24 cellular contexts compared by ENCODE assay signal in genomic region chr17:887842-888214, GRCh38.
DNase-seq lines count a peak whose midpoint lies in the region; ATAC-seq and TF ChIP-seq lines count a peak whose summit lies in the region.
"Had no signal": no experiment of that assay in that cellular context is flagged by ENCODE, and none has a peak within 500 bp of the region (broad histone marks: within the 10 kb centered on the region; RNA-seq: fewer than 3 reads in every experiment).

No MANE protein-coding gene starts in this region.

- no peak overlapping the region for H3K18ac ChIP-seq in H9 (ENCODE audit: insufficient read length, low read depth, low read length)

- no peak overlapping the region for H3K23ac ChIP-seq in H9 (ENCODE audit: insufficient read length, low read depth, low read length)

- H2BK5ac ChIP-seq in H9 (ENCODE audit: insufficient read length, low read length), result no peak overlapping the region

- H2BK20ac ChIP-seq in H9 (ENCODE audit: low read depth, low read length, poor library complexity, severe bottlenecking), result no peak overlapping the region

- ATAC-seq in gastrocnemius medialis, result no peak
- no peak for ATAC-seq in HG02759 (IDR thresholded peaks at IDR 0.05; ENCODE audit: unreplicated experiment)
- no peak for ATAC-seq in GM18870 (IDR thresholded peaks at IDR 0.05; ENCODE audit: unreplicated experiment)
- ATAC-seq: activated T-helper 17 cell treated with anti-CD3 and anti-CD28 coated beads, Interleukin-2, amount 50 U/mL, for 72 hours; GM12878; natural killer cell treated with Interleukin-12 subunit alpha and Interleukin-12 subunit beta and Interleukin-15 and Interleukin-18, amount 100 ng/mL, for 72 hours; T-cell had no signal

- WGBS in H9 (ENCODE audit: extremely low coverage, insufficient read length, low lambda C conversion rate), result no CpG with 5 or more reads among the region's 13 CpGs
- WGBS in spleen, 5 donors, result 77 to 85% (median 82%) methylated on average over 13 of the region's 13 CpGs

- H3K27me3 Mint-ChIP-seq in H9 (ENCODE audit: low read depth) (no peaks in the 10 kb centered on the region), brain (peaks cover 3% of the 10 kb centered on the region)

- H2AFZ ChIP-seq in H9 (ENCODE audit: low read length), result no peak overlapping the region

- no peaks in the 10 kb centered on the region for H3K23me2 ChIP-seq in H9 (ENCODE audit: insufficient read length, low read depth, low read length, poor library complexity, severe bottlenecking)

- H3K9ac ChIP-seq in H9 (ENCODE audit: extremely low read depth, insufficient read length, low read length) (no peak overlapping the region), mucosa of rectum (ENCODE audit: low read depth in 1 of 2, low read length in 2 of 2) (no peak overlapping the region)

- H3K79me1 ChIP-seq in H9 (ENCODE audit: insufficient read depth, low read depth, low read length, poor library complexity, severe bottlenecking), result peaks cover 14% of the 10 kb centered on the region

- H3K27ac Mint-ChIP-seq in H9 (peak overlapping the region in 2 of 3 experiments; percentile 83 to 96; a peak in 5 of 7 replicates), brain (peak overlapping the region in 3 of 5 experiments; percentile 40 to 89 (median 74))
- H3K27ac Mint-ChIP-seq: activated naive CD8-positive, alpha-beta T cell treated with anti-CD3 and anti-CD28 coated beads, Interleukin-2, amount 10 ng/mL, durations not matched to agents 7 days and 5 days; natural killer cell treated with Interleukin-12 subunit alpha and Interleukin-12 subunit beta and Interleukin-15 and Interleukin-18, amount 100 ng/mL, for 72 hours; T-cell had no signal

- H3K4ac ChIP-seq in H9 (ENCODE audit: low read depth, low read length), result no peak overlapping the region

- H3K4me1 ChIP-seq in H9 (ENCODE audit: insufficient read depth, low read length) (peaks cover 5% of the 10 kb centered on the region; the same call in 1 of the 2 replicates), mucosa of rectum (ENCODE audit: control insufficient read depth in 2 of 2, insufficient read depth in 2 of 2, low read length in 2 of 2) (no peaks in the 10 kb centered on the region), gastrocnemius medialis (peaks cover 23 to 26% of the 10 kb centered on the region in 2 donors), spleen (peaks cover 0 to 5% (median 1%) of the 10 kb centered on the region in 6 donors)

- no peak overlapping the region for H2BK120ac ChIP-seq in H9 (ENCODE audit: low read depth, low read length, poor library complexity, severe bottlenecking)

- H3K36me3 ChIP-seq in mucosa of rectum (ENCODE audit: control insufficient read depth in 2 of 2, insufficient read depth in 2 of 2, low read length in 2 of 2), result no peaks in the 10 kb centered on the region
- no peaks in the 10 kb centered on the region for H3K36me3 ChIP-seq in gastrocnemius medialis
- no peaks in the 10 kb centered on the region for H3K36me3 ChIP-seq in spleen
- H3K36me3 ChIP-seq: brain microvascular endothelial cell had no signal

- H3K4me3 ChIP-seq in mucosa of rectum (ENCODE audit: low read length in 2 of 2), result no peak overlapping the region
- no peak overlapping the region for H3K4me3 ChIP-seq in gastrocnemius medialis
- H3K4me3 ChIP-seq in spleen, result no peak overlapping the region
- H3K4me3 ChIP-seq: GM12878 had no signal

- no peaks in the 10 kb centered on the region for H3K9me3 ChIP-seq in H9 (ENCODE audit: control insufficient read depth, low read depth, low read length)
- no peaks in the 10 kb centered on the region for H3K9me3 ChIP-seq in mucosa of rectum (ENCODE audit: control insufficient read depth in 2 of 2, low read length in 2 of 2)
- H3K9me3 ChIP-seq in gastrocnemius medialis, result no peaks in the 10 kb centered on the region
- no peaks in the 10 kb centered on the region for H3K9me3 ChIP-seq in spleen

- H3T11ph ChIP-seq in H9 (ENCODE audit: low read length), result no peak overlapping the region

- no peak overlapping the region for H4K5ac ChIP-seq in H9 (ENCODE audit: insufficient read length, low read depth, low read length)

- H4K91ac ChIP-seq in H9 (ENCODE audit: insufficient read length, low read depth, low read length), result no peak overlapping the region

- H3K4me1 Mint-ChIP-seq in H9 (peaks cover 46 to 47% of the 10 kb centered on the region in 2 experiments), brain (peaks cover 64% of the 10 kb centered on the region)
- H3K4me1 Mint-ChIP-seq: activated T-helper 17 cell treated with anti-CD3 and anti-CD28 coated beads, Interleukin-2, amount 50 U/mL, for 72 hours had no signal

- no peak overlapping the region for H3K4me2 ChIP-seq in H9 (ENCODE audit: insufficient read depth, insufficient read length, low read length)

- H3K4me3 Mint-ChIP-seq in H9, result no peak overlapping the region
- H3K4me3 Mint-ChIP-seq in brain, result no peak overlapping the region
- H3K4me3 Mint-ChIP-seq: activated naive CD8-positive, alpha-beta T cell treated with anti-CD3 and anti-CD28 coated beads, Interleukin-2, amount 10 ng/mL, durations not matched to agents 7 days and 5 days; activated T-helper 17 cell treated with anti-CD3 and anti-CD28 coated beads, Interleukin-2, amount 50 U/mL, for 72 hours; natural killer cell treated with Interleukin-12 subunit alpha and Interleukin-12 subunit beta and Interleukin-15 and Interleukin-18, amount 100 ng/mL, for 72 hours; T-cell had no signal

- TF ChIP-seq POLR2A in gastrocnemius medialis (IDR thresholded peaks at IDR 0.05) (no peak), spleen (IDR thresholded peaks at IDR 0.05) (no peak)

- H3K36me3 Mint-ChIP-seq in H9 (ENCODE audit: insufficient read depth in 1 of 3, low read depth in 3 of 3), result peaks cover 0 to 3% (median 2%) of the 10 kb centered on the region in 3 experiments; a peak in 4 of 7 replicates
- peaks cover 44% of the 10 kb centered on the region for H3K36me3 Mint-ChIP-seq in brain
- H3K36me3 Mint-ChIP-seq: activated naive CD8-positive, alpha-beta T cell treated with anti-CD3 and anti-CD28 coated beads, Interleukin-2, amount 10 ng/mL, durations not matched to agents 7 days and 5 days; natural killer cell treated with Interleukin-12 subunit alpha and Interleukin-12 subunit beta and Interleukin-15 and Interleukin-18, amount 100 ng/mL, for 72 hours; T-cell had no signal

- intact Hi-C loops in gastrocnemius medialis (cut with DNase I; ENCODE audit: low total_unique reads) (loop anchor here (2.0 kb wide), 1 partner anchor 13 kb away; no protein-coding TSS in a partner anchor), spleen (cut with DNase I; ENCODE audit: low total_unique reads) (no loop called here)

- H2BK12ac ChIP-seq in H9 (ENCODE audit: insufficient read length, low read depth, low read length), result no peak overlapping the region

- H3K9me3 Mint-ChIP-seq in H9 (no peaks in the 10 kb centered on the region), brain (peaks cover 0 to 13% (median 10%) of the 10 kb centered on the region in 5 experiments)
- H3K9me3 Mint-ChIP-seq: activated naive CD8-positive, alpha-beta T cell treated with anti-CD3 and anti-CD28 coated beads, Interleukin-2, amount 10 ng/mL, durations not matched to agents 7 days and 5 days; activated T-helper 17 cell treated with anti-CD3 and anti-CD28 coated beads, Interleukin-2, amount 50 U/mL, for 72 hours; natural killer cell treated with Interleukin-12 subunit alpha and Interleukin-12 subunit beta and Interleukin-15 and Interleukin-18, amount 100 ng/mL, for 72 hours; T-cell had no signal

- no peak overlapping the region for H3K14ac ChIP-seq in H9 (ENCODE audit: insufficient read depth, low read length)

- H3K56ac ChIP-seq in H9 (ENCODE audit: insufficient read length, low read depth, low read length), result no peak overlapping the region

- H2BK15ac ChIP-seq in H9 (ENCODE audit: low read depth, low read length), result no peak overlapping the region

- no peaks in the 10 kb centered on the region for H4K20me1 ChIP-seq in H9 (ENCODE audit: control insufficient read depth, insufficient read depth, insufficient read length)

- DNase-seq in H9, result no peak
- no peak for DNase-seq in gastrocnemius medialis
- DNase-seq in NCI-H2029 (lab: John Stamatoyannopoulos, UW), result no peak
- no peak for DNase-seq in spleen
- DNase-seq: activated CD4-positive, alpha-beta T cell treated with anti-CD3 and anti-CD28 coated beads for 48 hours; activated naive CD8-positive, alpha-beta T cell treated with anti-CD3 and anti-CD28 coated beads, Interleukin-2, amount 10 ng/mL, durations not matched to agents 7 days and 5 days; brain microvascular endothelial cell; DMS153; GOT3; KBM-7; MV-4-11; NCI-H187; NCI-H2227 treated with DMSO at 0.1 percent for 48 hours; NCI-H774; SIG-M5; stimulated activated CD4-positive, alpha-beta T cell treated with anti-CD3 and anti-CD28 coated beads, Interleukin-15, amount 100 ng/mL, for 24 hours; T-cell had no signal

- H2AK5ac ChIP-seq in H9 (ENCODE audit: insufficient read length, low read length), result no peak overlapping the region

- in situ Hi-C loops in gastrocnemius medialis (cut with MboI; ENCODE audit: low sequenced_read_pairs in 4 of 4), result loop anchor here in 1 of 4 donors (10.0 kb wide), 1 partner anchor 87 kb away; the partner anchor contains the start of gene NXN

- TF ChIP-seq CTCF in H9 (conservative IDR thresholded peaks at IDR 0.05) (no peak), brain (conservative IDR thresholded peaks at IDR 0.05) (no peak), gastrocnemius medialis (IDR thresholded peaks at IDR 0.05 in 4 of 5, conservative IDR thresholded peaks at IDR 0.05 in 1 of 5) (no peak), spleen (IDR thresholded peaks at IDR 0.05 in 8 of 11, conservative IDR thresholded peaks at IDR 0.05 in 3 of 11) (no peak)

- H3K79me2 ChIP-seq in H9 (ENCODE audit: insufficient read depth, low read length), result peaks cover 6% of the 10 kb centered on the region; the same call in 1 of the 2 replicates

- peaks cover 3% of the 10 kb centered on the region; the same call in 1 of the 2 replicates for H3K27me3 ChIP-seq in H9 (ENCODE audit: insufficient read depth, low read length)
- no peaks in the 10 kb centered on the region for H3K27me3 ChIP-seq in mucosa of rectum (ENCODE audit: control insufficient read depth in 2 of 2, insufficient read depth in 2 of 2, low read length in 2 of 2)
- no peaks in the 10 kb centered on the region for H3K27me3 ChIP-seq in gastrocnemius medialis
- peaks cover 0 to 4% (median 0%) of the 10 kb centered on the region in 7 donors for H3K27me3 ChIP-seq in spleen (replicated peaks in 1 of 7)
- H3K27me3 ChIP-seq: brain microvascular endothelial cell had no signal

- H3K27ac ChIP-seq in H9 (ENCODE audit: insufficient read length, low read depth, low read length) (peak overlapping the region; percentile 16), mucosa of rectum (ENCODE audit: low read depth in 2 of 2, low read length in 2 of 2) (peak overlapping the region; percentile 6 to 53), gastrocnemius medialis (peak overlapping the region; percentile 85 to 99 (median 94)), spleen (no peak overlapping the region)
- H3K27ac ChIP-seq: brain microvascular endothelial cell had no signal

- no peak overlapping the region for H4K8ac ChIP-seq in H9 (replicated peaks; ENCODE audit: insufficient read length, low read depth, low read length)

Comparison
In these comparisons a context has a peak if more than half of its experiments do, and no peak if none do; other contexts are left out.
1. H3K27ac ChIP-seq: peak in H9 (single experiment), mucosa of rectum (2 of 2) and gastrocnemius medialis (4 of 4); none in spleen (0 of 8).